ENCODE assay signal across 8 cellular contexts in the genomic region with DNA sequence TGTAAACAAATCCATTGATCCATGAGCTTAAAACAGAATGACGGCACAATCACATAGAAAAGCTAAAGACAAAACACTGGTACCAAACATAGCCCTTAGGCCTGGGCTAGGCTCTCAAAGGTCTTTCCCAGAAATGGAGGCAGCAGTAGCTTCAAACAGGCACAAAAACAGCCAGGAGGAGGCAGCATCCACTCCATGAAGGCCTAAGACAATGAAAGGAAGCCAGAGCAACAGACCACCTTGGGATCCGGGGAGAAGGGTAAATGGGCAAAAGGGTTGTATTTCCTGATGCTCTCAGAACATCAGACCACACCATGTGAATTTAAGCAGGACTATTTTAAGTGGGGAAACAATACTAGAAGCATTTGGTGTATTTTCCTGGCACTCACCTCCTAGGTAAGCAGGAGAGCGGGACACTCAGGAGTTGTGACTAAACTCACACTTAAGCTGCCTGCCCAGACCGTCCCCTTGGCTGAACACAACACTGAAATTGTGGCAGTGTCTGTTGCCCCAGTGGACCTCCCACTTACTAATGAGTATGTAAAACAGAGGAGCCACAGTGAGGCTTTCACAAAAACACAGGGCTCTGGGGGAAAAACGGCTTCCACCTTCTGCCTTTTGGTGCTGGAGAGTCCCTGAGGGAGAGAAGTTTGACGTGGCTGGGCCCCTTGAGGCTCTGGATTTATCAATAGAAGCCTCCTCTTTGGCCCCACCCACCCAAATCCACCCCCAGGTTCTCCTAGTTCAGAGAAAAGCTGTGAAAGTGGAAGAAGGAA. TPM values are rescaled to one million over a fixed set of nuclear protein-coding genes. Genes with fewer than 3 reads are reported as not detected.
A peak's percentile ranks its signal among the peaks of the same experiment; 100 is the strongest.
DNase-seq lines count a peak whose midpoint lies in the region; ATAC-seq and TF ChIP-seq lines count a peak whose summit lies in the region.

No MANE protein-coding gene starts in this region.

- H3K4me2 ChIP-seq in DND-41 (ENCODE audit: insufficient read depth, low read length) (no peak overlapping the region), fibroblast of lung (ENCODE audit: extremely low read depth, insufficient read depth, low read length) (no peak overlapping the region)

- no peaks in the 10 kb centered on the region; the same call in 1 of the 2 replicates for H4K20me1 ChIP-seq in DND-41 (ENCODE audit: insufficient read depth, low read length)
- H4K20me1 ChIP-seq in fibroblast of lung (ENCODE audit: control insufficient read depth, extremely low read depth, insufficient read depth, low read length): no peaks in the 10 kb centered on the region

- no peaks in the 10 kb centered on the region for H3K27me3 ChIP-seq in DND-41 (ENCODE audit: insufficient read depth, low read length, poor library complexity)
- H3K27me3 ChIP-seq in fibroblast of lung (ENCODE audit: control insufficient read depth, insufficient read depth, low read length): no peaks in the 10 kb centered on the region

- H3K36me3 ChIP-seq in DND-41 (ENCODE audit: insufficient read depth, low read length) (peaks cover 55% of the 10 kb centered on the region), fibroblast of lung (ENCODE audit: control insufficient read depth, insufficient read depth, low read length) (peaks cover 16% of the 10 kb centered on the region)

- no peak overlapping the region for H3K4me3 ChIP-seq in DND-41 (ENCODE audit: low read depth in 1 of 2, low read length in 2 of 2)
- H3K4me3 ChIP-seq in fibroblast of lung (replicated peaks in 1 of 4; ENCODE audit: control extremely low read depth in 1 of 4, insufficient read depth in 1 of 4, low read depth in 3 of 4, low read length in 4 of 4): no peak overlapping the region

- no peak overlapping the region for H3K27ac ChIP-seq in 22Rv1
- H3K27ac ChIP-seq in DND-41 (ENCODE audit: low read length): no peak overlapping the region
- no peak overlapping the region for H3K27ac ChIP-seq in fibroblast of lung (ENCODE audit: insufficient read depth, low read length)

- H2AFZ ChIP-seq in DND-41 (ENCODE audit: low read depth, low read length) (no peak overlapping the region), fibroblast of lung (ENCODE audit: low read length) (no peak overlapping the region)

- H3K9me3 ChIP-seq in DND-41 (ENCODE audit: insufficient read depth, low read length, severe bottlenecking) (no peaks in the 10 kb centered on the region), fibroblast of lung (ENCODE audit: control insufficient read depth, insufficient read depth, low read depth, low read length) (no peaks in the 10 kb centered on the region)

- no peaks in the 10 kb centered on the region for H3K4me1 ChIP-seq in DND-41 (ENCODE audit: insufficient read depth, low read length)
- no peaks in the 10 kb centered on the region for H3K4me1 ChIP-seq in fibroblast of lung (ENCODE audit: control insufficient read depth, extremely low read depth, insufficient read depth, low read length)

- H3K9ac ChIP-seq in DND-41 (ENCODE audit: low read depth, low read length): no peak overlapping the region
- no peak overlapping the region for H3K9ac ChIP-seq in fibroblast of lung (ENCODE audit: insufficient read depth, low read length)

- TF ChIP-seq CTCF in 22Rv1 (IDR thresholded peaks at IDR 0.05) (peak; percentile 37), DND-41 (IDR thresholded peaks at IDR 0.05; ENCODE audit: borderline replicate concordance, extremely low read depth, low read length, poor library complexity, severe bottlenecking) (peak; percentile 60), fibroblast of lung (conservative IDR thresholded peaks at IDR 0.05 in 1 of 2, IDR thresholded peaks at IDR 0.05 in 1 of 2; ENCODE audit: low read depth in 1 of 2, low read length in 2 of 2) (peak; percentile 33 to 41)

- ATAC-seq in DND-41 (ENCODE audit: insufficient read depth, low read depth): peak; percentile 47; the same call in 1 of the 3 replicates
- ATAC-seq in HG02610 (IDR thresholded peaks at IDR 0.05; ENCODE audit: unreplicated experiment): no peak

- no peaks in the 10 kb centered on the region for H3K79me2 ChIP-seq in DND-41 (ENCODE audit: insufficient read depth, low read length)
- no peaks in the 10 kb centered on the region for H3K79me2 ChIP-seq in fibroblast of lung (ENCODE audit: control insufficient read depth, insufficient read depth, low read length)

- DNase-seq in DND-41 (no peak), RPMI7951 (ENCODE audit: low read depth) (peak; percentile 14), fibroblast of lung (ENCODE audit: low read depth in 2 of 2) (peak in 1 of 2 donors; percentile 18), NAMALWA (ENCODE audit: low spot score) (no peak), midbrain (lab: John Stamatoyannopoulos, UW) (no peak), SKM-1 treated with dmso at 0.1 percent for 144 hours (lab: John Stamatoyannopoulos, UW; ENCODE audit: unreplicated experiment) (no peak)

RNA-seq across cellular contexts. Expression of gene GNPDA1, which starts 11.9 kb away (rescaled TPM):
- 53.5 and 70.5 TPM in 2 replicates for total RNA-seq in RPMI7951 (2014; rRNA removed; shearing (Covaris generic))
- 64.2 and 97.8 TPM in 2 replicates for total RNA-seq in fibroblast of lung
- polyA plus RNA-seq in fibroblast of lung: 30.0 and 40.6 TPM in 2 replicates
- 40.8 and 61.6 TPM in 2 replicates for polyA plus RNA-seq in fibroblast of lung (2012)
- polyA minus RNA-seq in fibroblast of lung (ENCODE audit: low replicate concordance): 51.8 and 62.3 TPM in 2 replicates

RNA-seq across cellular contexts. Expression of gene RNF14, which starts 32.0 kb away (rescaled TPM):
- 65.5 and 66.9 TPM in 2 replicates for total RNA-seq in RPMI7951 (2014; rRNA removed; shearing (Covaris generic))
- 49.1 and 62.9 TPM in 2 replicates for total RNA-seq in fibroblast of lung
- 53.1 and 65.3 TPM in 2 replicates for polyA plus RNA-seq in fibroblast of lung
- 51.9 and 63.9 TPM in 2 replicates for polyA plus RNA-seq in fibroblast of lung (2012)
- 62.5 and 74.9 TPM in 2 replicates for polyA minus RNA-seq in fibroblast of lung (ENCODE audit: low replicate concordance)

RNA-seq across cellular contexts. Expression of gene PCDH12, which starts 42.9 kb away (rescaled TPM):
- not detected in 2 replicates for total RNA-seq in RPMI7951 (2014; rRNA removed; shearing (Covaris generic))
- under 0.01 TPM in 1 of 2 replicates, not detected in the other for total RNA-seq in fibroblast of lung
- 0.01 and 0.02 TPM in 2 replicates for polyA plus RNA-seq in fibroblast of lung
- 0.03 and 0.05 TPM in 2 replicates for polyA plus RNA-seq in fibroblast of lung (2012)
- polyA minus RNA-seq in fibroblast of lung (ENCODE audit: low replicate concordance): 0.24 TPM in 1 of 2 replicates, not detected in the other
